Comparison of ENCODE assay signal across 10 cellular contexts in genomic region chr1:169511339-169512028, GRCh38. TPM values are rescaled to one million over a fixed set of nuclear protein-coding genes. Genes with fewer than 3 reads are reported as not detected.
DNase-seq lines count a peak whose midpoint lies in the region; ATAC-seq and TF ChIP-seq lines count a peak whose summit lies in the region.
"Had no signal": no experiment of that assay in that cellular context is flagged by ENCODE, and none has a peak within 500 bp of the region (broad histone marks: within the 10 kb centered on the region; RNA-seq: fewer than 3 reads in every experiment).

No MANE protein-coding gene starts in this region.

- ATAC-seq in stimulated activated naive CD8-positive, alpha-beta T cell treated with anti-CD3 and anti-CD28 coated beads, Interleukin-15, Interleukin-2, amounts not matched to agents 100 U/mL and 50 U/mL, for 24 hours: peak; percentile 55
- ATAC-seq in stimulated activated naive CD8-positive, alpha-beta T cell treated with anti-CD3 and anti-CD28 coated beads, Interleukin-15, amount 100 ng/mL, for 72 hours: no peak
- ATAC-seq in lower lobe of right lung (peak; percentile 55 to 68), aorta (ENCODE audit: low FRiP score) (peak; percentile 87), GM19397 (IDR thresholded peaks at IDR 0.05; ENCODE audit: unreplicated experiment) (no peak)
- ATAC-seq: activated CD8-positive, alpha-beta T cell treated with anti-CD3 and anti-CD28 coated beads, Interleukin-2, amount 10 ng/mL, durations not matched to agents 7 days and 5 days had no signal

- H3K4me3 ChIP-seq in colonic mucosa: no peak overlapping the region
- H3K4me3 ChIP-seq in lower lobe of right lung: no peak overlapping the region
- H3K4me3 ChIP-seq in aorta (ENCODE audit: low read length in 2 of 2): no peak overlapping the region

- TF ChIP-seq CTCF in colonic mucosa (IDR thresholded peaks at IDR 0.05) (no peak), lower lobe of right lung (IDR thresholded peaks at IDR 0.05) (no peak)

- H3K9me3 ChIP-seq in colonic mucosa (no peaks in the 10 kb centered on the region), lower lobe of right lung (no peaks in the 10 kb centered on the region), aorta (ENCODE audit: control insufficient read depth, low read length) (no peaks in the 10 kb centered on the region)

- WGBS in aorta, 2 donors: 3 to 6% methylated on average over 3 of the region's 3 CpGs

- no peaks in the 10 kb centered on the region for H3K27me3 ChIP-seq in colonic mucosa
- H3K27me3 ChIP-seq in lower lobe of right lung (ENCODE audit: low read depth): no peaks in the 10 kb centered on the region
- no peaks in the 10 kb centered on the region for H3K27me3 ChIP-seq in aorta (ENCODE audit: control insufficient read depth in 1 of 2, insufficient read depth in 2 of 2, low read length in 1 of 2)

- H3K4me1 ChIP-seq in colonic mucosa: peaks cover 16% of the 10 kb centered on the region
- peaks cover 13% of the 10 kb centered on the region for H3K4me1 ChIP-seq in lower lobe of right lung
- H3K4me1 ChIP-seq in aorta (ENCODE audit: control insufficient read depth in 1 of 2, insufficient read depth in 2 of 2, low read length in 2 of 2): no peaks in the 10 kb centered on the region

- no peaks in the 10 kb centered on the region for H3K4me1 Mint-ChIP-seq in stimulated activated naive CD8-positive, alpha-beta T cell treated with anti-CD3 and anti-CD28 coated beads, Interleukin-15, amount 100 ng/mL, for 72 hours

- H3K27ac Mint-ChIP-seq in stimulated activated naive CD8-positive, alpha-beta T cell treated with anti-CD3 and anti-CD28 coated beads, Interleukin-15, amount 100 ng/mL, for 72 hours: no peak overlapping the region
- H3K27ac Mint-ChIP-seq: activated CD8-positive, alpha-beta T cell treated with anti-CD3 and anti-CD28 coated beads, Interleukin-2, amount 10 ng/mL, durations not matched to agents 7 days and 5 days; dendritic cell treated with granulocyte-macrophage colony-stimulating factor and Interleukin-4, amounts not matched to agents 40 ng/mL and 50 ng/mL, for 4 days had no signal

- no peaks in the 10 kb centered on the region for H3K36me3 ChIP-seq in colonic mucosa
- H3K36me3 ChIP-seq in lower lobe of right lung: no peaks in the 10 kb centered on the region
- no peaks in the 10 kb centered on the region for H3K36me3 ChIP-seq in aorta (ENCODE audit: control insufficient read depth in 1 of 2, insufficient read depth in 2 of 2, low read length in 1 of 2)

- H3K27ac ChIP-seq in colonic mucosa (peak overlapping the region; percentile 3), lower lobe of right lung (no peak overlapping the region), aorta (ENCODE audit: low read depth in 1 of 2, low read length in 2 of 2) (peak overlapping the region in 1 of 2 donors; percentile 87)

- no peaks in the 10 kb centered on the region for H3K27me3 Mint-ChIP-seq in stimulated activated naive CD8-positive, alpha-beta T cell treated with anti-CD3 and anti-CD28 coated beads, Interleukin-15, amount 100 ng/mL, for 72 hours
- H3K27me3 Mint-ChIP-seq: dendritic cell treated with granulocyte-macrophage colony-stimulating factor and Interleukin-4, amounts not matched to agents 40 ng/mL and 50 ng/mL, for 4 days had no signal

- H3K9me3 Mint-ChIP-seq in stimulated activated naive CD8-positive, alpha-beta T cell treated with anti-CD3 and anti-CD28 coated beads, Interleukin-15, amount 100 ng/mL, for 72 hours: no peaks in the 10 kb centered on the region
- H3K9me3 Mint-ChIP-seq: dendritic cell treated with granulocyte-macrophage colony-stimulating factor and Interleukin-4, amounts not matched to agents 40 ng/mL and 50 ng/mL, for 4 days had no signal

- no peak overlapping the region for H3K4me3 Mint-ChIP-seq in stimulated activated naive CD8-positive, alpha-beta T cell treated with anti-CD3 and anti-CD28 coated beads, Interleukin-15, amount 100 ng/mL, for 72 hours
- H3K4me3 Mint-ChIP-seq: activated CD8-positive, alpha-beta T cell treated with anti-CD3 and anti-CD28 coated beads, Interleukin-2, amount 10 ng/mL, durations not matched to agents 7 days and 5 days; dendritic cell treated with granulocyte-macrophage colony-stimulating factor and Interleukin-4, amounts not matched to agents 40 ng/mL and 50 ng/mL, for 4 days had no signal

- intact Hi-C loops in colonic mucosa (cut with DNase I) (no loop called here), lower lobe of right lung (cut with DNase I) (no loop called here), aorta (cut with DNase I) (no loop called here), posterior vena cava (cut with DNase I) (no loop called here)

- no peak for DNase-seq in stimulated activated naive CD8-positive, alpha-beta T cell treated with anti-CD3 and anti-CD28 coated beads, Interleukin-15, Interleukin-2, amounts not matched to agents 100 U/mL and 50 U/mL, for 24 hours
- no peak for DNase-seq in stimulated activated naive CD8-positive, alpha-beta T cell treated with anti-CD3 and anti-CD28 coated beads, Interleukin-15, amount 100 ng/mL, for 72 hours
- DNase-seq in colonic mucosa: no peak
- no peak for DNase-seq in lower lobe of right lung
- DNase-seq in aorta: no peak
- no peak for DNase-seq in NCI-H1092 treated with DMSO at 0.1 percent for 48 hours (lab: John Stamatoyannopoulos, UW)
- DNase-seq in posterior vena cava (ENCODE audit: low spot score): no peak
- DNase-seq: activated CD8-positive, alpha-beta T cell treated with anti-CD3 and anti-CD28 coated beads, Interleukin-2, amount 10 ng/mL, durations not matched to agents 7 days and 5 days had no signal

- H3K9ac ChIP-seq in colonic mucosa (ENCODE audit: low read depth in 2 of 2, low read length in 2 of 2): no peak overlapping the region

RNA-seq across cellular contexts. Expression of gene SLC19A2, which starts 25.7 kb away (rescaled TPM):
- total RNA-seq in colonic mucosa (1 to 10 TPM; 4.9 to 8.0 TPM), lower lobe of right lung (11.1 TPM), aorta (10 to 100 TPM in 1 of 2 donors, 1 to 10 TPM in 1; 8.7 to 26.9 TPM), posterior vena cava (10 to 100 TPM; 22.1 to 40.6 TPM)
- 1 to 10 TPM; 3.5 to 8.1 TPM for polyA plus RNA-seq in aorta

Comparison
In these comparisons a context has a peak if more than half of its experiments do, and no peak if none do; other contexts are left out.
1. ATAC-seq: peak in stimulated activated naive CD8-positive, alpha-beta T cell treated with anti-CD3 and anti-CD28 coated beads, Interleukin-15, Interleukin-2, amounts not matched to agents 100 U/mL and 50 U/mL, for 24 hours (single experiment), lower lobe of right lung (2 of 2) and aorta (single experiment); none in stimulated activated naive CD8-positive, alpha-beta T cell treated with anti-CD3 and anti-CD28 coated beads, Interleukin-15, amount 100 ng/mL, for 72 hours (single experiment) and GM19397 (single experiment).